ENCODE assay signal across 9 cellular contexts in genomic region chr20:22686097-22686496, GRCh38.
DNase-seq lines count a peak whose midpoint lies in the region; ATAC-seq and TF ChIP-seq lines count a peak whose summit lies in the region.
"Had no signal": no experiment of that assay in that cellular context is flagged by ENCODE, and none has a peak within 500 bp of the region (broad histone marks: within the 10 kb centered on the region; RNA-seq: fewer than 3 reads in every experiment).

No MANE protein-coding gene starts in this region.

- ATAC-seq in GM21526 (IDR thresholded peaks at IDR 0.05; ENCODE audit: low FRiP score, unreplicated experiment) = peak; percentile 44
- ATAC-seq in GM19035 (IDR thresholded peaks at IDR 0.05; ENCODE audit: unreplicated experiment) = no peak
- no peak for ATAC-seq in GM19328 (IDR thresholded peaks at IDR 0.05; ENCODE audit: unreplicated experiment)

- H3K9me3 Mint-ChIP-seq in endodermal cell (peaks cover 23% of the 10 kb centered on the region), neural crest cell (no peaks in the 10 kb centered on the region)
- H3K9me3 Mint-ChIP-seq: nephron had no signal

- H3K9ac ChIP-seq in endodermal cell (ENCODE audit: extremely low read depth, low read length, poor library complexity, severe bottlenecking) = no peak overlapping the region

- H3K27ac ChIP-seq in endodermal cell (ENCODE audit: low read depth, low read length) = no peak overlapping the region

- no peaks in the 10 kb centered on the region for H3K27me3 ChIP-seq in endodermal cell (ENCODE audit: control insufficient read depth, insufficient read depth, low read length, poor library complexity, severe bottlenecking)

- H3K4me1 ChIP-seq in endodermal cell (ENCODE audit: control insufficient read depth, insufficient read depth, low read length) = peaks cover 2% of the 10 kb centered on the region

- TF ChIP-seq CTCF in endodermal cell (conservative IDR thresholded peaks at IDR 0.05) (no peak), neural crest cell (conservative IDR thresholded peaks at IDR 0.05) (no peak)

- H3K27ac Mint-ChIP-seq in endodermal cell (no peak overlapping the region), neural crest cell (ENCODE audit: unreplicated experiment) (no peak overlapping the region)
- H3K27ac Mint-ChIP-seq: nephron had no signal

- DNase-seq in A172 (ENCODE audit: low spot score) = peak; percentile 84
- peak; percentile 93 for DNase-seq in NCI-H69 (lab: John Stamatoyannopoulos, UW)
- DNase-seq in endodermal cell = peak; percentile 92
- DNase-seq in neural crest cell (ENCODE audit: low read depth, low spot score) = peak; percentile 34
- no peak for DNase-seq in GDM1 (lab: John Stamatoyannopoulos, UW)

- H3K4me1 Mint-ChIP-seq in endodermal cell (peaks cover 21% of the 10 kb centered on the region), neural crest cell (peaks cover 4% of the 10 kb centered on the region)
- H3K4me1 Mint-ChIP-seq: nephron had no signal

- peaks cover 16% of the 10 kb centered on the region for H3K27me3 Mint-ChIP-seq in endodermal cell (ENCODE audit: insufficient read depth)
- H3K27me3 Mint-ChIP-seq in neural crest cell (ENCODE audit: low read depth) = peaks cover 63% of the 10 kb centered on the region

- peaks cover 27% of the 10 kb centered on the region for H3K9me3 ChIP-seq in endodermal cell (ENCODE audit: control insufficient read depth, low read length)

- H3K36me3 Mint-ChIP-seq in endodermal cell (ENCODE audit: low read depth) (no peaks in the 10 kb centered on the region), neural crest cell (ENCODE audit: low read depth) (peaks cover 2% of the 10 kb centered on the region)

- no peaks in the 10 kb centered on the region for H3K36me3 ChIP-seq in endodermal cell (ENCODE audit: control insufficient read depth, insufficient read depth, low read length)

- 51 to 86% methylated on average over 1 to 7 of the region's 7 CpGs for WGBS in endodermal cell (ENCODE audit: insufficient coverage in 1 of 2, insufficient read length in 1 of 2), 2 experiments

- no peak overlapping the region for H3K4me3 ChIP-seq in endodermal cell (ENCODE audit: low read length)

- H3K4me3 Mint-ChIP-seq in endodermal cell (no peak overlapping the region), neural crest cell (no peak overlapping the region)
- H3K4me3 Mint-ChIP-seq: nephron had no signal
